ENCODE assay signal across 8 cellular contexts in genomic region chr12:121793836-121794531, GRCh38. TPM values are rescaled to one million over a fixed set of nuclear protein-coding genes. Genes with fewer than 3 reads are reported as not detected.
DNase-seq lines count a peak whose midpoint lies in the region; ATAC-seq and TF ChIP-seq lines count a peak whose summit lies in the region.

No MANE protein-coding gene starts in this region.

- H3K27me3 Mint-ChIP-seq in activated T-cell treated with anti-CD3 and anti-CD28 coated beads, Interleukin-2, amount 50 U/mL, for 72 hours (ENCODE audit: low read depth): no peaks in the 10 kb centered on the region
- H3K27me3 Mint-ChIP-seq in naive thymus-derived CD8-positive, alpha-beta T cell: no peaks in the 10 kb centered on the region

- H3K4me1 ChIP-seq in HUES64 (ENCODE audit: insufficient read depth, low read length): peaks cover 24% of the 10 kb centered on the region

- peak overlapping the region; percentile 93 to 99 for H3K4me3 Mint-ChIP-seq in activated T-cell treated with anti-CD3 and anti-CD28 coated beads, Interleukin-2, amount 50 U/mL, for 72 hours
- H3K4me3 Mint-ChIP-seq in naive thymus-derived CD8-positive, alpha-beta T cell: peak overlapping the region; percentile 75 to 96 (median 86)

- H3K27me3 ChIP-seq in HUES64 (ENCODE audit: insufficient read depth, low read length): no peaks in the 10 kb centered on the region; the same call in 1 of the 2 replicates

- ATAC-seq in GM21447 (IDR thresholded peaks at IDR 0.05; ENCODE audit: unreplicated experiment): peak; percentile 35
- peak; percentile 65 to 69 for ATAC-seq in activated T-cell treated with anti-CD3 and anti-CD28 coated beads, Interleukin-2, amount 50 U/mL, for 72 hours (replicated peaks in 1 of 2)
- ATAC-seq in naive thymus-derived CD8-positive, alpha-beta T cell: peak; percentile 49 to 59

- POLR2A ChIA-PET in naive thymus-derived CD8-positive, alpha-beta T cell (lab: Charles Lee): interaction anchor here (0.6 to 37.3 kb wide), 23 partner anchors 5 to 294 kb away, joined by 3 to 2517 read pairs (median 6); partner anchors contain the start of genes ORAI1, PSMD9, RHOF and SETD1B

- no peaks in the 10 kb centered on the region for H3K9me3 Mint-ChIP-seq in activated T-cell treated with anti-CD3 and anti-CD28 coated beads, Interleukin-2, amount 50 U/mL, for 72 hours
- no peaks in the 10 kb centered on the region for H3K9me3 Mint-ChIP-seq in naive thymus-derived CD8-positive, alpha-beta T cell

- peak overlapping the region; percentile 81 for H3K27ac Mint-ChIP-seq in activated T-cell treated with anti-CD3 and anti-CD28 coated beads, Interleukin-2, amount 50 U/mL, for 72 hours
- H3K27ac Mint-ChIP-seq in naive thymus-derived CD8-positive, alpha-beta T cell: peak overlapping the region; percentile 87 to 99 (median 97)

- peaks cover 15 to 25% of the 10 kb centered on the region in 2 donors for H3K36me3 Mint-ChIP-seq in activated T-cell treated with anti-CD3 and anti-CD28 coated beads, Interleukin-2, amount 50 U/mL, for 72 hours (ENCODE audit: insufficient read depth in 2 of 2)
- H3K36me3 Mint-ChIP-seq in naive thymus-derived CD8-positive, alpha-beta T cell: peaks cover 0 to 40% (median 6%) of the 10 kb centered on the region in 3 donors

- peaks cover 62% of the 10 kb centered on the region for H3K4me1 Mint-ChIP-seq in activated T-cell treated with anti-CD3 and anti-CD28 coated beads, Interleukin-2, amount 50 U/mL, for 72 hours (ENCODE audit: low read depth)
- peaks cover 46 to 80% (median 73%) of the 10 kb centered on the region in 4 donors for H3K4me1 Mint-ChIP-seq in naive thymus-derived CD8-positive, alpha-beta T cell

- peak overlapping the region; percentile 44; the same call in 1 of the 2 replicates for H3K9ac ChIP-seq in HUES64 (ENCODE audit: low read depth, low read length)

- peak; percentile 93 for DNase-seq in DMS 273 (lab: John Stamatoyannopoulos, UW; ENCODE audit: unreplicated experiment)
- peak; percentile 97 to 99 for DNase-seq in activated T-cell treated with anti-CD3 and anti-CD28 coated beads, Interleukin-2, amount 50 U/mL, for 72 hours
- DNase-seq in fibroblast of gingiva (ENCODE audit: low read depth): peak; percentile 90
- peak; percentile 91 to 98 (median 95) for DNase-seq in naive thymus-derived CD8-positive, alpha-beta T cell
- peak; percentile 93 for DNase-seq in stimulated activated naive CD4-positive, alpha-beta T cell treated with Interleukin-2 at 50 U/mL for 16 hours (lab: John Stamatoyannopoulos, UW)

- H3K4me3 ChIP-seq in HUES64 (ENCODE audit: low read length): peak overlapping the region; percentile 56

- no peaks in the 10 kb centered on the region for H3K9me3 ChIP-seq in HUES64 (ENCODE audit: insufficient read depth, low read depth, low read length)

- peak overlapping the region; percentile 47; the same call in 1 of the 2 replicates for H3K27ac ChIP-seq in HUES64 (ENCODE audit: low read depth, low read length)

- peaks cover 18% of the 10 kb centered on the region for H3K36me3 ChIP-seq in HUES64 (ENCODE audit: insufficient read depth, low read length)

- under 1% methylated on average over 59 of the region's 59 CpGs for WGBS in HUES64

TF ChIP-seq in PFSK-1, 5 proteins besides CTCF, POLR2A, EP300 and RAD21:
- no peak for TF ChIP-seq FOXP2 (optimal IDR thresholded peaks at IDR 0.05; ENCODE audit: borderline replicate concordance, extremely low read depth, extremely low read length, insufficient read depth)
- no peak for TF ChIP-seq TAF1 (IDR thresholded peaks at IDR 0.05; ENCODE audit: borderline replicate concordance, insufficient read depth, low read length)
- TF ChIP-seq POLR2AphosphoS5 (IDR thresholded peaks at IDR 0.05; ENCODE audit: low read depth, low read length): peak; percentile 53
- 0 out of 2 replicates have a peak, but pooled peaks have one; percentile 45 for TF ChIP-seq SIN3A (IDR thresholded peaks at IDR 0.05; ENCODE audit: borderline replicate concordance, insufficient read depth, low read length)

RNA-seq across cellular contexts. Expression of gene RHOF, which starts 0.5 kb away (rescaled TPM):
- 15.1 TPM for polyA plus RNA-seq in HUES64 (2013, experiment 1 of 2)
- 15.5 TPM for polyA plus RNA-seq in HUES64 (2013, experiment 2 of 2)
- 43.1 TPM for polyA plus RNA-seq in PFSK-1 (2012; ENCODE audit: insufficient read length, low read depth)
- 100 to 1,000 TPM; 154 to 165 TPM for total RNA-seq in activated T-cell treated with anti-CD3 and anti-CD28 coated beads, Interleukin-2, amount 50 U/mL, for 72 hours
- total RNA-seq in naive thymus-derived CD8-positive, alpha-beta T cell: 100 to 1,000 TPM; 176 to 178 TPM
- polyA plus RNA-seq in naive thymus-derived CD8-positive, alpha-beta T cell: 100 to 1,000 TPM in 1 of 3 donors, 10 to 100 TPM in 2; 79.9 to 101 (median 80.1) TPM

RNA-seq across cellular contexts. Expression of gene SETD1B, which starts 9.8 kb away (rescaled TPM):
- 8.4 TPM for polyA plus RNA-seq in HUES64 (2013, experiment 1 of 2)
- 8.3 TPM for polyA plus RNA-seq in HUES64 (2013, experiment 2 of 2)
- 10.3 TPM for polyA plus RNA-seq in PFSK-1 (2012; ENCODE audit: insufficient read length, low read depth)
- total RNA-seq in activated T-cell treated with anti-CD3 and anti-CD28 coated beads, Interleukin-2, amount 50 U/mL, for 72 hours: 10 to 100 TPM; 20.3 to 21.2 TPM
- total RNA-seq in naive thymus-derived CD8-positive, alpha-beta T cell: 10 to 100 TPM; 92.8 to 93.8 TPM
- polyA plus RNA-seq in naive thymus-derived CD8-positive, alpha-beta T cell: 1 to 10 TPM in 2 of 3 donors, under 1 TPM in 1; 0.98 to 3.7 (median 2.8) TPM

Comparison
In these comparisons a context has a peak if more than half of its experiments do, and no peak if none do; other contexts are left out.
1. Peak in every context shown above with its lines: DNase-seq, ATAC-seq, H3K4me3 ChIP-seq and H3K27ac ChIP-seq.
2. RNA of gene SETD1B, which starts 9.8 kb away (total RNA-seq): 92.8 to 93.8 TPM in naive thymus-derived CD8-positive, alpha-beta T cell; 20.3 to 21.2 TPM in activated T-cell treated with anti-CD3 and anti-CD28 coated beads, Interleukin-2, amount 50 U/mL, for 72 hours; every median in the first group is over 4 times any median in the second.